1 cellular context compared by ENCODE assay signal in genomic region chr1:113041569-113042335, GRCh38.
TF ChIP-seq lines count a peak whose summit lies in the region.

No MANE protein-coding gene starts in this region.

TF ChIP-seq in K562, 482 proteins besides CTCF, POLR2A, EP300 and RAD21 (continued from another document and continues in another):
- no peak for TF ChIP-seq PBX2 (CRISPR knock-in tag; IDR thresholded peaks at IDR 0.05; ENCODE audit: low read depth)
- TF ChIP-seq PBX2 (tag; conservative IDR thresholded peaks at IDR 0.05; ENCODE audit: low read depth): no peak
- no peak for TF ChIP-seq RBM15 (IDR thresholded peaks at IDR 0.05; ENCODE audit: insufficient read depth, low read length)
- no peak for TF ChIP-seq HNRNPLL (IDR thresholded peaks at IDR 0.05; ENCODE audit: low read depth, low read length, poor library complexity, severe bottlenecking)
- no peak for TF ChIP-seq ETV6 (IDR thresholded peaks at IDR 0.05; ENCODE audit: borderline replicate concordance in 1 of 2, low read depth in 2 of 2, low read length in 1 of 2)
- no peak for TF ChIP-seq ETV6 (CRISPR knock-in tag; IDR thresholded peaks at IDR 0.05; ENCODE audit: borderline replicate concordance)
- peak; percentile 40; the same call in 1 of the 2 replicates for TF ChIP-seq RNF2 (IDR thresholded peaks at IDR 0.05)
- TF ChIP-seq ESRRA (IDR thresholded peaks at IDR 0.05; ENCODE audit: borderline replicate concordance, low read depth): no peak
- TF ChIP-seq ZNF561 (CRISPR knock-in tag; conservative IDR thresholded peaks at IDR 0.05): no peak
- TF ChIP-seq ZFP30 (CRISPR knock-in tag; IDR thresholded peaks at IDR 0.05; ENCODE audit: borderline replicate concordance): no peak
- no peak for TF ChIP-seq PPARD (CRISPR knock-in tag; IDR thresholded peaks at IDR 0.05)
- TF ChIP-seq ZNF253 (CRISPR knock-in tag; conservative IDR thresholded peaks at IDR 0.05): no peak
- TF ChIP-seq C11orf30 (IDR thresholded peaks at IDR 0.05; ENCODE audit: low read depth): no peak
- TF ChIP-seq CHD2 (IDR thresholded peaks at IDR 0.05; ENCODE audit: low read depth, low read length): no peak
- no peak for TF ChIP-seq FOXJ3 (CRISPR knock-in tag; IDR thresholded peaks at IDR 0.05)
- TF ChIP-seq, protein P1, sequence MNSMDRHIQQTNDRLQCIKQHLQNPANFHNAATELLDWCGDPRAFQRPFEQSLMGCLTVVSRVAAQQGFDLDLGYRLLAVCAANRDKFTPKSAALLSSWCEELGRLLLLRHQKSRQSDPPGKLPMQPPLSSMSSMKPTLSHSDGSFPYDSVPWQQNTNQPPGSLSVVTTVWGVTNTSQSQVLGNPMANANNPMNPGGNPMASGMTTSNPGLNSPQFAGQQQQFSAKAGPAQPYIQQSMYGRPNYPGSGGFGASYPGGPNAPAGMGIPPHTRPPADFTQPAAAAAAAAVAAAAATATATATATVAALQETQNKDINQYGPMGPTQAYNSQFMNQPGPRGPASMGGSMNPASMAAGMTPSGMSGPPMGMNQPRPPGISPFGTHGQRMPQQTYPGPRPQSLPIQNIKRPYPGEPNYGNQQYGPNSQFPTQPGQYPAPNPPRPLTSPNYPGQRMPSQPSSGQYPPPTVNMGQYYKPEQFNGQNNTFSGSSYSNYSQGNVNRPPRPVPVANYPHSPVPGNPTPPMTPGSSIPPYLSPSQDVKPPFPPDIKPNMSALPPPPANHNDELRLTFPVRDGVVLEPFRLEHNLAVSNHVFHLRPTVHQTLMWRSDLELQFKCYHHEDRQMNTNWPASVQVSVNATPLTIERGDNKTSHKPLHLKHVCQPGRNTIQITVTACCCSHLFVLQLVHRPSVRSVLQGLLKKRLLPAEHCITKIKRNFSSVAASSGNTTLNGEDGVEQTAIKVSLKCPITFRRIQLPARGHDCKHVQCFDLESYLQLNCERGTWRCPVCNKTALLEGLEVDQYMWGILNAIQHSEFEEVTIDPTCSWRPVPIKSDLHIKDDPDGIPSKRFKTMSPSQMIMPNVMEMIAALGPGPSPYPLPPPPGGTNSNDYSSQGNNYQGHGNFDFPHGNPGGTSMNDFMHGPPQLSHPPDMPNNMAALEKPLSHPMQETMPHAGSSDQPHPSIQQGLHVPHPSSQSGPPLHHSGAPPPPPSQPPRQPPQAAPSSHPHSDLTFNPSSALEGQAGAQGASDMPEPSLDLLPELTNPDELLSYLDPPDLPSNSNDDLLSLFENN (IDR thresholded peaks at IDR 0.05; ENCODE audit: low read depth in 2 of 2, low read length in 2 of 2): peak in 1 of 2 experiments; percentile 64; a peak in 1 of 4 replicates
- TF ChIP-seq HOXB6 (CRISPR knock-in tag; IDR thresholded peaks at IDR 0.05; ENCODE audit: borderline replicate concordance): no peak
- no peak for TF ChIP-seq SRSF7 (optimal IDR thresholded peaks at IDR 0.05; ENCODE audit: low read depth, low read length)
- no peak for TF ChIP-seq PTTG1 (tag; IDR thresholded peaks at IDR 0.05; ENCODE audit: low read depth)
- no peak for TF ChIP-seq EP400 (IDR thresholded peaks at IDR 0.05)
- TF ChIP-seq SNIP1 (IDR thresholded peaks at IDR 0.05; ENCODE audit: low read depth): no peak
- TF ChIP-seq SMARCB1 (IDR thresholded peaks at IDR 0.05; ENCODE audit: insufficient read length, low read depth): no peak
- TF ChIP-seq, protein P2, sequence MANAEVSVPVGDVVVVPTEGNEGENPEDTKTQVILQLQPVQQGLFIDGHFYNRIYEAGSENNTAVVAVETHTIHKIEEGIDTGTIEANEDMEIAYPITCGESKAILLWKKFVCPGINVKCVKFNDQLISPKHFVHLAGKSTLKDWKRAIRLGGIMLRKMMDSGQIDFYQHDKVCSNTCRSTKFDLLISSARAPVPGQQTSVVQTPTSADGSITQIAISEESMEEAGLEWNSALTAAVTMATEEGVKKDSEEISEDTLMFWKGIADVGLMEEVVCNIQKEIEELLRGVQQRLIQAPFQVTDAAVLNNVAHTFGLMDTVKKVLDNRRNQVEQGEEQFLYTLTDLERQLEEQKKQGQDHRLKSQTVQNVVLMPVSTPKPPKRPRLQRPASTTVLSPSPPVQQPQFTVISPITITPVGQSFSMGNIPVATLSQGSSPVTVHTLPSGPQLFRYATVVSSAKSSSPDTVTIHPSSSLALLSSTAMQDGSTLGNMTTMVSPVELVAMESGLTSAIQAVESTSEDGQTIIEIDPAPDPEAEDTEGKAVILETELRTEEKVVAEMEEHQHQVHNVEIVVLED (CRISPR knock-in tag; IDR thresholded peaks at IDR 0.05): no peak
- TF ChIP-seq ADNP (tag; IDR thresholded peaks at IDR 0.05): no peak
- TF ChIP-seq ELK1 (CRISPR knock-in tag; IDR thresholded peaks at IDR 0.05): no peak
- no peak for TF ChIP-seq ZNF707 (CRISPR knock-in tag; conservative IDR thresholded peaks at IDR 0.05)
- TF ChIP-seq CREB3 (tag; conservative IDR thresholded peaks at IDR 0.05; ENCODE audit: low read depth): no peak
- 0 out of 2 replicates have a peak, but pooled peaks have one; percentile 47 for TF ChIP-seq MYNN (IDR thresholded peaks at IDR 0.05)
- TF ChIP-seq MYNN (CRISPR knock-in tag; IDR thresholded peaks at IDR 0.05): no peak
- TF ChIP-seq PYGO2 (tag; IDR thresholded peaks at IDR 0.05): no peak
- TF ChIP-seq PHF20 (IDR thresholded peaks at IDR 0.05; ENCODE audit: partially characterized antibody): no peak
- no peak for TF ChIP-seq MTA3 (IDR thresholded peaks at IDR 0.05; ENCODE audit: borderline replicate concordance)
- TF ChIP-seq RBFOX2 (IDR thresholded peaks at IDR 0.05; ENCODE audit: low read depth, low read length): no peak
- no peak for TF ChIP-seq GTF2B (IDR thresholded peaks at IDR 0.05; ENCODE audit: extremely low read depth, insufficient read length)
- no peak for TF ChIP-seq TEAD2 (tag; IDR thresholded peaks at IDR 0.05)
- TF ChIP-seq ASH1L (IDR thresholded peaks at IDR 0.05; ENCODE audit: borderline replicate concordance, low read depth, partially characterized antibody): no peak
- no peak for TF ChIP-seq HDAC6 (IDR thresholded peaks at IDR 0.05; ENCODE audit: low read depth, low read length)
- TF ChIP-seq SREBF2 (CRISPR knock-in tag; IDR thresholded peaks at IDR 0.05): no peak
- TF ChIP-seq EWSR1 (IDR thresholded peaks at IDR 0.05; ENCODE audit: borderline replicate concordance, low read depth, partially characterized antibody): no peak
- no peak for TF ChIP-seq ZNF224 (CRISPR knock-in tag; IDR thresholded peaks at IDR 0.05)
- TF ChIP-seq SRSF9 (IDR thresholded peaks at IDR 0.05; ENCODE audit: borderline replicate concordance, low read depth, low read length): no peak
- TF ChIP-seq ETV5 (CRISPR knock-in tag; IDR thresholded peaks at IDR 0.05; ENCODE audit: low read depth): no peak
- no peak for TF ChIP-seq NEUROD1 (IDR thresholded peaks at IDR 0.05; ENCODE audit: borderline replicate concordance, low read depth, low read length, partially characterized antibody)
- no peak for TF ChIP-seq ZNF324 (CRISPR knock-in tag; IDR thresholded peaks at IDR 0.05)
- no peak for TF ChIP-seq SP1 (CRISPR knock-in tag; IDR thresholded peaks at IDR 0.05)
- TF ChIP-seq NFATC3 (IDR thresholded peaks at IDR 0.05): no peak
- TF ChIP-seq ZSCAN32 (CRISPR knock-in tag; IDR thresholded peaks at IDR 0.05): no peak
- TF ChIP-seq ATF3 (IDR thresholded peaks at IDR 0.05): no peak
- TF ChIP-seq ATF3 (CRISPR knock-in tag; conservative IDR thresholded peaks at IDR 0.05): no peak
- TF ChIP-seq BACH1 (tag; IDR thresholded peaks at IDR 0.05): no peak
- TF ChIP-seq XRCC3 (IDR thresholded peaks at IDR 0.05): no peak
- no peak for TF ChIP-seq HCFC1 (IDR thresholded peaks at IDR 0.05; ENCODE audit: low read depth, low read length)
- TF ChIP-seq DACH1 (IDR thresholded peaks at IDR 0.05; ENCODE audit: partially characterized antibody): no peak
- no peak for TF ChIP-seq STAG1 (CRISPR knock-in tag; IDR thresholded peaks at IDR 0.05; ENCODE audit: borderline replicate concordance)
- no peak for TF ChIP-seq HDAC3 (IDR thresholded peaks at IDR 0.05; ENCODE audit: borderline replicate concordance, partially characterized antibody)
- TF ChIP-seq CSDE1 (IDR thresholded peaks at IDR 0.05): no peak
- TF ChIP-seq BHLHE40 (IDR thresholded peaks at IDR 0.05; ENCODE audit: low read length): no peak
- TF ChIP-seq ZNF232 (CRISPR knock-in tag; IDR thresholded peaks at IDR 0.05): no peak
- no peak; the same call in 1 of the 2 replicates for TF ChIP-seq ZEB2 (IDR thresholded peaks at IDR 0.05)
- no peak for TF ChIP-seq CBX2 (IDR thresholded peaks at IDR 0.05; ENCODE audit: insufficient read depth, low read length, poor library complexity, severe bottlenecking)
- no peak for TF ChIP-seq NCOA4 (IDR thresholded peaks at IDR 0.05; ENCODE audit: partially characterized antibody)
- TF ChIP-seq ZNF143 (CRISPR knock-in tag; IDR thresholded peaks at IDR 0.05): no peak
- TF ChIP-seq CCAR2 (IDR thresholded peaks at IDR 0.05; ENCODE audit: low read depth, low read length): no peak
- no peak for TF ChIP-seq E2F4 (CRISPR knock-in tag; IDR thresholded peaks at IDR 0.05; ENCODE audit: low read depth)
- TF ChIP-seq LEF1 (IDR thresholded peaks at IDR 0.05): no peak; the same call in 1 of the 2 replicates
- TF ChIP-seq NCOA1 (IDR thresholded peaks at IDR 0.05; ENCODE audit: low read depth): peak; percentile 38; the same call in 1 of the 2 replicates
- TF ChIP-seq, protein P3, sequence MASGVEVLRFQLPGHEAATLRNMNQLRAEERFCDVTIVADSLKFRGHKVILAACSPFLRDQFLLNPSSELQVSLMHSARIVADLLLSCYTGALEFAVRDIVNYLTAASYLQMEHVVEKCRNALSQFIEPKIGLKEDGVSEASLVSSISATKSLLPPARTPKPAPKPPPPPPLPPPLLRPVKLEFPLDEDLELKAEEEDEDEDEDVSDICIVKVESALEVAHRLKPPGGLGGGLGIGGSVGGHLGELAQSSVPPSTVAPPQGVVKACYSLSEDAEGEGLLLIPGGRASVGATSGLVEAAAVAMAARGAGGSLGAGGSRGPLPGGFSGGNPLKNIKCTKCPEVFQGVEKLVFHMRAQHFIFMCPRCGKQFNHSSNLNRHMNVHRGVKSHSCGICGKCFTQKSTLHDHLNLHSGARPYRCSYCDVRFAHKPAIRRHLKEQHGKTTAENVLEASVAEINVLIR (CRISPR knock-in tag; IDR thresholded peaks at IDR 0.05): no peak
- TF ChIP-seq DDX20 (tag; IDR thresholded peaks at IDR 0.05; ENCODE audit: low read depth): no peak
- no peak for TF ChIP-seq ZNF589 (CRISPR knock-in tag; IDR thresholded peaks at IDR 0.05; ENCODE audit: low read depth)
- no peak for TF ChIP-seq COPS2 (conservative IDR thresholded peaks at IDR 0.05)
